ENCODE assay signal across 22 cellular contexts in the genomic region with DNA sequence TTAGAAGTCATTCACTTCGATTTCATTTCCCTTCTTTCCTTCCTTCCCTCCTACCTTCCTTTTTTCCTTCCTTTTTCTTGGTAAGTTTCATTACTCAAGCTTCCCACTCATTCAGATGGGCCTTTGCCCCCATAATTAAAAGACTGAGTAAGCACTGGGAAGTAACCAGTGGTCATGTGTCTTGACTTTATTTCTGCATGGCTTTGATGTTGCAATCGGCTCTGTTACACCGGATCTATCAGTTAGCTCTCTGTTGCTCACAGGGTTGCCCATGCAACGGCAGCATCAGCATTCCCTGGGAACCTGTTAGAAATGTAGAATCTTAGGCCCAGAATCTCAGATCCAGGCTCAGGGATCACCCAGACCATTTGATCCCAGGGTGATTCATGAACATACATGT. TPM values are rescaled to one million over a fixed set of nuclear protein-coding genes. Genes with fewer than 3 reads are reported as not detected.
DNase-seq lines count a peak whose midpoint lies in the region; ATAC-seq and TF ChIP-seq lines count a peak whose summit lies in the region.
"Had no signal": no experiment of that assay in that cellular context is flagged by ENCODE, and none has a peak within 500 bp of the region (broad histone marks: within the 10 kb centered on the region; RNA-seq: fewer than 3 reads in every experiment).

No MANE protein-coding gene starts in this region.

- no peaks in the 10 kb centered on the region for H3K36me3 Mint-ChIP-seq in activated T-cell treated with anti-CD3 and anti-CD28 coated beads, Interleukin-2, amount 50 U/mL, for 4 hours (ENCODE audit: insufficient read depth)

- H3K36me3 ChIP-seq in effector memory CD4-positive, alpha-beta T cell (ENCODE audit: control insufficient read depth, insufficient read depth, low read length), result no peaks in the 10 kb centered on the region

- H3K27me3 Mint-ChIP-seq in activated T-cell treated with anti-CD3 and anti-CD28 coated beads, Interleukin-2, amount 50 U/mL, for 4 hours (ENCODE audit: low read depth), result peaks cover 19% of the 10 kb centered on the region

- H3K4me1 ChIP-seq in effector memory CD4-positive, alpha-beta T cell (ENCODE audit: control insufficient read depth, insufficient read depth, low read length, poor library complexity, severe bottlenecking), result no peaks in the 10 kb centered on the region

- DNase-seq in AG10803 (ENCODE audit: low read depth) (peak; percentile 40), HT1080 (ENCODE audit: low read depth) (peak; percentile 13), SKM-1 treated with dmso at 0.1 percent for 144 hours (lab: John Stamatoyannopoulos, UW; ENCODE audit: unreplicated experiment) (peak; percentile 58), foreskin fibroblast (peak; percentile 52 to 74)
- DNase-seq in effector memory CD4-positive, alpha-beta T cell, result no peak
- no peak for DNase-seq in activated T-cell treated with anti-CD3 and anti-CD28 coated beads, Interleukin-2, amount 50 U/mL, for 4 hours
- DNase-seq: activated CD4-positive, alpha-beta T cell treated with anti-CD3 and anti-CD28 coated beads for 48 hours; activated gamma-delta T cell; anterior cingulate cortex; endodermal cell; GOT3; KG1; left cardiac atrium; NCI-H1417 treated with DMSO at 0.1 percent for 48 hours; NCI-H2171; NCI-H82; right cardiac atrium; stimulated activated naive CD8-positive, alpha-beta T cell treated with anti-CD3 and anti-CD28 coated beads, Interleukin-15, Interleukin-2, amounts not matched to agents 100 U/mL and 50 U/mL, for 24 hours; SW 1271 had no signal

- no peak overlapping the region for H3K4me3 Mint-ChIP-seq in activated T-cell treated with anti-CD3 and anti-CD28 coated beads, Interleukin-2, amount 50 U/mL, for 4 hours
- H3K4me3 Mint-ChIP-seq: endodermal cell had no signal

- no peaks in the 10 kb centered on the region for H3K27me3 ChIP-seq in effector memory CD4-positive, alpha-beta T cell (replicated peaks; ENCODE audit: control insufficient read depth, insufficient read depth, low read length, poor library complexity, severe bottlenecking)

- TF ChIP-seq CTCF in AG10803 (conservative IDR thresholded peaks at IDR 0.05; ENCODE audit: low read length) (no peak), foreskin fibroblast (IDR thresholded peaks at IDR 0.05; ENCODE audit: low read depth, low read length) (no peak)

- H3K9me3 ChIP-seq in effector memory CD4-positive, alpha-beta T cell (ENCODE audit: control insufficient read depth, low read length), result no peaks in the 10 kb centered on the region

- ATAC-seq in GM18519 (IDR thresholded peaks at IDR 0.05; ENCODE audit: low FRiP score, unreplicated experiment), result no peak
- no peak for ATAC-seq in HG03520 (IDR thresholded peaks at IDR 0.05; ENCODE audit: unreplicated experiment)
- no peak for ATAC-seq in activated T-cell treated with anti-CD3 and anti-CD28 coated beads, Interleukin-2, amount 50 U/mL, for 4 hours
- ATAC-seq: left cardiac atrium; right cardiac atrium; stimulated activated naive CD8-positive, alpha-beta T cell treated with anti-CD3 and anti-CD28 coated beads, Interleukin-15, Interleukin-2, amounts not matched to agents 100 U/mL and 50 U/mL, for 24 hours had no signal

- no peaks in the 10 kb centered on the region for H3K9me3 Mint-ChIP-seq in activated T-cell treated with anti-CD3 and anti-CD28 coated beads, Interleukin-2, amount 50 U/mL, for 4 hours

- H3K4me3 ChIP-seq in AG10803 (ENCODE audit: low read length) (no peak overlapping the region), foreskin fibroblast (ENCODE audit: low read depth in 1 of 2, low read length in 2 of 2) (no peak overlapping the region)
- H3K4me3 ChIP-seq in effector memory CD4-positive, alpha-beta T cell (ENCODE audit: insufficient read depth, low read depth, low read length, poor library complexity, severe bottlenecking), result no peak overlapping the region

- H3K27ac ChIP-seq in effector memory CD4-positive, alpha-beta T cell (ENCODE audit: insufficient read depth, low read length, poor library complexity, severe bottlenecking), result no peak overlapping the region
- H3K27ac ChIP-seq: C4-2B had no signal

- H3K4me1 Mint-ChIP-seq in activated T-cell treated with anti-CD3 and anti-CD28 coated beads, Interleukin-2, amount 50 U/mL, for 4 hours (ENCODE audit: low read depth), result no peaks in the 10 kb centered on the region
- H3K4me1 Mint-ChIP-seq: endodermal cell had no signal

RNA-seq across cellular contexts. Expression of gene LARS2, which starts 25.6 kb away (rescaled TPM):
- total RNA-seq in HT1080 (2014; rRNA removed; shearing (Covaris generic)), result 25.5 and 25.6 TPM in 2 replicates
- polyA plus RNA-seq in HT1080 (2015; cell fraction: cytosol; rRNA removed), result 6.1 and 8.1 TPM in 2 replicates
- polyA plus RNA-seq in HT1080 (2015; cell fraction: nucleus; rRNA removed), result 44.1 and 44.8 TPM in 2 replicates
- total RNA-seq in activated T-cell treated with anti-CD3 and anti-CD28 coated beads, Interleukin-2, amount 50 U/mL, for 4 hours, result 10 to 100 TPM; 31.9 to 36.9 (median 35.4) TPM

Comparison
In these comparisons a context has a peak if more than half of its experiments do, and no peak if none do; other contexts are left out.
1. DNase-seq: peak in AG10803 (single experiment), HT1080 (single experiment), SKM-1 treated with dmso at 0.1 percent for 144 hours (single experiment) and foreskin fibroblast (2 of 2); none in effector memory CD4-positive, alpha-beta T cell (0 of 3) and activated T-cell treated with anti-CD3 and anti-CD28 coated beads, Interleukin-2, amount 50 U/mL, for 4 hours (single experiment).